30 cellular contexts compared by ENCODE assay signal in genomic region chr1:30936541-30937171, GRCh38. TPM values are rescaled to one million over a fixed set of nuclear protein-coding genes. Genes with fewer than 3 reads are reported as not detected.
DNase-seq lines count a peak whose midpoint lies in the region; ATAC-seq, FAIRE-seq and TF ChIP-seq lines count a peak whose summit lies in the region.
"Had no signal": no experiment of that assay in that cellular context is flagged by ENCODE, and none has a peak within 500 bp of the region (broad histone marks: within the 10 kb centered on the region; RNA-seq: fewer than 3 reads in every experiment).

No MANE protein-coding gene starts in this region.

- no peaks in the 10 kb centered on the region for H3K79me2 ChIP-seq in H1 (ENCODE audit: control insufficient read depth in 1 of 2, insufficient read depth in 2 of 2, low read length in 2 of 2)

- H3K9ac ChIP-seq in H1 (replicated peaks in 1 of 4; ENCODE audit: extremely low read depth in 1 of 4, low read depth in 3 of 4, low read length in 3 of 4), result no peak overlapping the region

- WGBS in H1 (ENCODE audit: extremely low coverage in 1 of 2, insufficient coverage in 1 of 2, insufficient read length in 1 of 2, insufficient replicate concordance in 2 of 2, low coverage in 1 of 2, low lambda C conversion rate in 2 of 2, missing lambda C conversion rate in 1 of 2), 2 experiments, result 94% methylated on average over 20 of the region's 20 CpGs; no CpG with 5 or more reads in 1 of the 2 experiments

- no peak overlapping the region for H3K4me3 Mint-ChIP-seq in activated CD8-positive, alpha-beta T cell treated with anti-CD3 and anti-CD28 coated beads, Interleukin-2, amount 10 ng/mL, durations not matched to agents 7 days and 5 days
- H3K4me3 Mint-ChIP-seq in activated CD8-positive, alpha-beta T cell treated with anti-CD3 and anti-CD28 coated beads for 36 hours, result no peak overlapping the region
- H3K4me3 Mint-ChIP-seq in HFFc6, result no peak overlapping the region
- H3K4me3 Mint-ChIP-seq in progenitor cell of endocrine pancreas (ENCODE audit: low read depth), result no peak overlapping the region
- no peak overlapping the region for H3K4me3 Mint-ChIP-seq in natural killer cell treated with Interleukin-12 subunit alpha and Interleukin-12 subunit beta and Interleukin-15 and Interleukin-18, amount 100 ng/mL, for 72 hours
- H3K4me3 Mint-ChIP-seq: activated naive CD8-positive, alpha-beta T cell treated with anti-CD3 and anti-CD28 coated beads, Interleukin-2, amount 10 ng/mL, durations not matched to agents 7 days and 5 days; activated T-cell treated with anti-CD3 and anti-CD28 coated beads, Interleukin-2, amount 50 U/mL, for 72 hours had no signal

- TF ChIP-seq RAD21 in H1 (IDR thresholded peaks at IDR 0.05 in 1 of 2, conservative IDR thresholded peaks at IDR 0.05 in 1 of 2; ENCODE audit: low read depth in 2 of 2, low read length in 2 of 2), result no peak

- H3K4me2 ChIP-seq in H1 (ENCODE audit: insufficient read depth in 1 of 2, low read depth in 2 of 2, low read length in 2 of 2), result no peak overlapping the region
- H3K4me2 ChIP-seq: hepatocyte had no signal

- no peaks in the 10 kb centered on the region for H3K4me1 ChIP-seq in H1 (replicated peaks in 1 of 4; ENCODE audit: control insufficient read depth in 3 of 4, insufficient read depth in 4 of 4, low read length in 3 of 4)
- H3K4me1 ChIP-seq: prostate gland, SJSA1, vagina had no signal

- CTCF ChIA-PET in activated CD8-positive, alpha-beta T cell treated with anti-CD3 and anti-CD28 coated beads, Interleukin-2, amount 10 ng/mL, durations not matched to agents 7 days and 5 days (lab: Charles Lee), result no interaction called here
- CTCF ChIA-PET in activated CD8-positive, alpha-beta T cell treated with anti-CD3 and anti-CD28 coated beads for 36 hours (lab: Charles Lee), result interaction anchor here (1.0 to 1.6 kb wide), 2 partner anchors 25 to 135 kb away, joined by 3 read pairs; no protein-coding TSS in a partner anchor
- CTCF ChIA-PET in H1 (lab: Charles Lee; ENCODE audit: partially characterized antibody), result interaction anchor here (0.7 to 0.9 kb wide), 2 partner anchors 8 to 21 kb away, joined by 3 to 4 read pairs; no protein-coding TSS in a partner anchor

- no peak overlapping the region for H4K5ac ChIP-seq in H1 (ENCODE audit: insufficient read length, low read depth, low read length)

- H2AK5ac ChIP-seq in H1 (ENCODE audit: low read depth, low read length), result no peak overlapping the region

- peak overlapping the region; percentile 36 for H3K27ac Mint-ChIP-seq in activated CD8-positive, alpha-beta T cell treated with anti-CD3 and anti-CD28 coated beads, Interleukin-2, amount 10 ng/mL, durations not matched to agents 7 days and 5 days
- no peak overlapping the region for H3K27ac Mint-ChIP-seq in activated CD8-positive, alpha-beta T cell treated with anti-CD3 and anti-CD28 coated beads for 36 hours
- H3K27ac Mint-ChIP-seq in HFFc6 (peak overlapping the region; percentile 46; the same call in 1 of the 2 replicates), progenitor cell of endocrine pancreas (peak overlapping the region; percentile 87)
- H3K27ac Mint-ChIP-seq in natural killer cell treated with Interleukin-12 subunit alpha and Interleukin-12 subunit beta and Interleukin-15 and Interleukin-18, amount 100 ng/mL, for 72 hours, result no peak overlapping the region

- H3K56ac ChIP-seq in H1 (replicated peaks; ENCODE audit: insufficient read length, low read depth, low read length), result no peak overlapping the region

- H3K27me3 Mint-ChIP-seq in activated CD8-positive, alpha-beta T cell treated with anti-CD3 and anti-CD28 coated beads, Interleukin-2, amount 10 ng/mL, durations not matched to agents 7 days and 5 days (ENCODE audit: low read depth), result no peaks in the 10 kb centered on the region
- H3K27me3 Mint-ChIP-seq in activated CD8-positive, alpha-beta T cell treated with anti-CD3 and anti-CD28 coated beads for 36 hours, result no peaks in the 10 kb centered on the region
- peaks cover 7% of the 10 kb centered on the region for H3K27me3 Mint-ChIP-seq in HFFc6 (ENCODE audit: insufficient read depth)
- no peaks in the 10 kb centered on the region for H3K27me3 Mint-ChIP-seq in progenitor cell of endocrine pancreas
- H3K27me3 Mint-ChIP-seq in natural killer cell treated with Interleukin-12 subunit alpha and Interleukin-12 subunit beta and Interleukin-15 and Interleukin-18, amount 100 ng/mL, for 72 hours, result no peaks in the 10 kb centered on the region
- H3K27me3 Mint-ChIP-seq: activated naive CD8-positive, alpha-beta T cell treated with anti-CD3 and anti-CD28 coated beads, Interleukin-2, amount 10 ng/mL, durations not matched to agents 7 days and 5 days; CD4-positive, CD25-positive, alpha-beta regulatory T cell had no signal

- H2AFZ ChIP-seq in H1 (ENCODE audit: low read length), result no peak overlapping the region
- H2AFZ ChIP-seq: hepatocyte had no signal

- H4K20me1 ChIP-seq in H1 (replicated peaks in 1 of 2; ENCODE audit: control insufficient read depth in 1 of 2, insufficient read depth in 2 of 2, low read length in 2 of 2), result peaks cover 4 to 9% of the 10 kb centered on the region in 2 experiments

- TF ChIP-seq CTCF in activated CD8-positive, alpha-beta T cell treated with anti-CD3 and anti-CD28 coated beads for 36 hours (IDR thresholded peaks at IDR 0.05), result no peak
- no peak for TF ChIP-seq CTCF in HFFc6 (IDR thresholded peaks at IDR 0.05)
- TF ChIP-seq CTCF in H1 (IDR thresholded peaks at IDR 0.05; ENCODE audit: control extremely low read depth in 1 of 3, insufficient read depth in 1 of 3, low read depth in 1 of 3, low read length in 3 of 3), result no peak
- TF ChIP-seq CTCF in progenitor cell of endocrine pancreas (IDR thresholded peaks at IDR 0.05; ENCODE audit: unreplicated experiment), result no peak
- TF ChIP-seq CTCF in D721Med (IDR thresholded peaks at IDR 0.05; ENCODE audit: insufficient read depth, missing control alignments), result no peak

- no peak overlapping the region for H3K4ac ChIP-seq in H1 (replicated peaks; ENCODE audit: insufficient read length, low read depth, low read length)

- TF ChIP-seq POLR2A in H1 (IDR thresholded peaks at IDR 0.05; ENCODE audit: control extremely low read depth in 1 of 2, low read depth in 2 of 2, low read length in 2 of 2), result peak in 1 of 2 experiments; percentile 58; a peak in 2 of 3 replicates

- H3K4me3 ChIP-seq in H1 (ENCODE audit: extremely low read depth in 1 of 4, insufficient read depth in 2 of 4, low read depth in 3 of 4, low read length in 4 of 4), result no peak overlapping the region
- H3K4me3 ChIP-seq: gastrocnemius medialis, hepatocyte, prostate gland, sigmoid colon, SJSA1, thoracic aorta, vagina had no signal

- H2BK120ac ChIP-seq in H1 (replicated peaks; ENCODE audit: low read depth, low read length), result no peak overlapping the region

- no peak for ATAC-seq in activated CD8-positive, alpha-beta T cell treated with anti-CD3 and anti-CD28 coated beads, Interleukin-2, amount 10 ng/mL, durations not matched to agents 7 days and 5 days
- no peak for ATAC-seq in activated CD8-positive, alpha-beta T cell treated with anti-CD3 and anti-CD28 coated beads for 36 hours
- ATAC-seq in natural killer cell treated with Interleukin-12 subunit alpha and Interleukin-12 subunit beta and Interleukin-15 and Interleukin-18, amount 100 ng/mL, for 72 hours, result no peak
- ATAC-seq: activated T-cell treated with anti-CD3 and anti-CD28 coated beads, Interleukin-2, amount 50 U/mL, for 72 hours; gastrocnemius medialis; left colon had no signal

- no peak overlapping the region for H3K18ac ChIP-seq in H1 (ENCODE audit: extremely low read depth, low read length)

- H2BK15ac ChIP-seq in H1 (ENCODE audit: low read length), result no peak overlapping the region

- H4K8ac ChIP-seq in H1 (ENCODE audit: extremely low read depth, insufficient read depth, low read length), result peak overlapping the region; percentile 59; the same call in 1 of the 2 replicates

- no peak overlapping the region for H2BK5ac ChIP-seq in H1 (ENCODE audit: low read depth, low read length)

- no peaks in the 10 kb centered on the region for H3K9me3 ChIP-seq in H1 (ENCODE audit: insufficient read depth in 2 of 2, low read depth in 1 of 2, low read length in 1 of 2)
- H3K9me3 ChIP-seq: gastrocnemius medialis, prostate gland, sigmoid colon, SJSA1, thoracic aorta, vagina had no signal

- TF ChIP-seq EP300 in H1 (IDR thresholded peaks at IDR 0.05; ENCODE audit: borderline replicate concordance in 1 of 2, low read depth in 2 of 2, low read length in 2 of 2), result no peak

- no peak overlapping the region for H2BK12ac ChIP-seq in H1 (ENCODE audit: low read depth, low read length)

- no peak overlapping the region for H2BK20ac ChIP-seq in H1 (ENCODE audit: low read length)

- FAIRE-seq in H1 (lab: Jason Lieb, UNC) (no peak), D721Med (lab: Jason Lieb, UNC) (no peak)
- FAIRE-seq: astrocyte, H54, TTC549 had no signal

- peaks cover 17 to 81% (median 56%) of the 10 kb centered on the region in 4 experiments; a peak in 7 of 8 replicates for H3K36me3 ChIP-seq in H1 (ENCODE audit: control insufficient read depth in 2 of 4, insufficient read depth in 4 of 4, low read length in 3 of 4)

- no peak overlapping the region for H3K27ac ChIP-seq in H1 (ENCODE audit: low read depth, low read length)
- H3K27ac ChIP-seq: gastrocnemius medialis, hepatocyte, prostate gland, sigmoid colon, SJSA1, thoracic aorta, vagina had no signal

- no peak overlapping the region for H4K91ac ChIP-seq in H1 (replicated peaks; ENCODE audit: insufficient read length, low read length)

- DNase-seq in activated CD8-positive, alpha-beta T cell treated with anti-CD3 and anti-CD28 coated beads, Interleukin-2, amount 10 ng/mL, durations not matched to agents 7 days and 5 days, result no peak
- no peak for DNase-seq in activated CD8-positive, alpha-beta T cell treated with anti-CD3 and anti-CD28 coated beads for 36 hours
- DNase-seq in HFFc6, result no peak
- DNase-seq in H1 (ENCODE audit: low read depth in 1 of 2, low spot score in 2 of 2), result no peak
- no peak for DNase-seq in progenitor cell of endocrine pancreas (ENCODE audit: low spot score, unreplicated experiment)
- no peak for DNase-seq in Kasumi-1 (lab: John Stamatoyannopoulos, UW)
- no peak for DNase-seq in natural killer cell treated with Interleukin-12 subunit alpha and Interleukin-12 subunit beta and Interleukin-15 and Interleukin-18, amount 100 ng/mL, for 72 hours (ENCODE audit: low spot score)
- no peak for DNase-seq in D721Med (ENCODE audit: insufficient read length, low spot score)
- DNase-seq: activated CD4-positive, alpha-beta T cell treated with anti-CD3 and anti-CD28 coated beads for 1 hour; activated naive CD8-positive, alpha-beta T cell treated with anti-CD3 and anti-CD28 coated beads, Interleukin-2, amount 10 ng/mL, durations not matched to agents 7 days and 5 days; activated T-cell treated with anti-CD3 and anti-CD28 coated beads, Interleukin-2, amount 50 U/mL, for 72 hours; CD4-positive, CD25-positive, alpha-beta regulatory T cell; central memory CD4-positive, alpha-beta T cell; gastrocnemius medialis; KG1; left colon; mesendoderm; NCI-H1436; NCI-H774; sigmoid colon; stimulated activated CD4-positive, alpha-beta T cell treated with anti-CD3 and anti-CD28 coated beads, Interleukin-4, amount 100 ng/mL, for 4 hours; stimulated activated naive CD4-positive, alpha-beta T cell had no signal

- POLR2A ChIA-PET in activated CD8-positive, alpha-beta T cell treated with anti-CD3 and anti-CD28 coated beads, Interleukin-2, amount 10 ng/mL, durations not matched to agents 7 days and 5 days (lab: Charles Lee), result no interaction called here
- POLR2A ChIA-PET in activated CD8-positive, alpha-beta T cell treated with anti-CD3 and anti-CD28 coated beads for 36 hours (lab: Charles Lee), result interaction anchor here (0.7 kb wide), 1 partner anchor 1182 kb away, joined by 3 read pairs; no protein-coding TSS in a partner anchor
- POLR2A ChIA-PET in H1 (lab: Charles Lee; ENCODE audit: partially characterized antibody), result interaction anchor here (1.0 kb wide), 1 partner anchor 347 kb away, joined by 3 read pairs; no protein-coding TSS in a partner anchor

- no peaks in the 10 kb centered on the region; the same call in 1 of the 2 replicates for H3K79me1 ChIP-seq in H1 (ENCODE audit: low read depth, low read length)

- no peaks in the 10 kb centered on the region for H3K27me3 ChIP-seq in H1 (replicated peaks in 1 of 4; ENCODE audit: control insufficient read depth in 3 of 4, extremely low read depth in 1 of 4, insufficient read depth in 3 of 4, low read length in 3 of 4)
- H3K27me3 ChIP-seq: gastrocnemius medialis, hepatocyte, sigmoid colon, SJSA1, vagina had no signal

- no peak overlapping the region for H3K23ac ChIP-seq in H1 (ENCODE audit: insufficient read length)

- intact Hi-C loops in activated CD8-positive, alpha-beta T cell treated with anti-CD3 and anti-CD28 coated beads for 36 hours (cut with micrococcal nuclease), result no loop called here

- H3K36me3 Mint-ChIP-seq in activated CD8-positive, alpha-beta T cell treated with anti-CD3 and anti-CD28 coated beads, Interleukin-2, amount 10 ng/mL, durations not matched to agents 7 days and 5 days (ENCODE audit: low read depth), result peaks cover 52% of the 10 kb centered on the region
- peaks cover 43% of the 10 kb centered on the region for H3K36me3 Mint-ChIP-seq in activated CD8-positive, alpha-beta T cell treated with anti-CD3 and anti-CD28 coated beads for 36 hours (ENCODE audit: low read depth)
- H3K36me3 Mint-ChIP-seq in HFFc6 (ENCODE audit: low read depth), result peaks cover 45% of the 10 kb centered on the region
- H3K36me3 Mint-ChIP-seq in progenitor cell of endocrine pancreas (ENCODE audit: insufficient read depth), result peaks cover 41% of the 10 kb centered on the region
- H3K36me3 Mint-ChIP-seq in natural killer cell treated with Interleukin-12 subunit alpha and Interleukin-12 subunit beta and Interleukin-15 and Interleukin-18, amount 100 ng/mL, for 72 hours, result peaks cover 33% of the 10 kb centered on the region

- no peak overlapping the region for H3K14ac ChIP-seq in H1 (ENCODE audit: insufficient read length)

- H3K4me1 Mint-ChIP-seq in activated CD8-positive, alpha-beta T cell treated with anti-CD3 and anti-CD28 coated beads, Interleukin-2, amount 10 ng/mL, durations not matched to agents 7 days and 5 days (ENCODE audit: low read depth), result no peaks in the 10 kb centered on the region
- no peaks in the 10 kb centered on the region for H3K4me1 Mint-ChIP-seq in activated CD8-positive, alpha-beta T cell treated with anti-CD3 and anti-CD28 coated beads for 36 hours (ENCODE audit: low read depth)
- H3K4me1 Mint-ChIP-seq in HFFc6 (ENCODE audit: low read depth) (peaks cover 44% of the 10 kb centered on the region), progenitor cell of endocrine pancreas (ENCODE audit: low read depth) (peaks cover 15% of the 10 kb centered on the region)
- peaks cover 0 to 10% of the 10 kb centered on the region in 2 donors for H3K4me1 Mint-ChIP-seq in natural killer cell treated with Interleukin-12 subunit alpha and Interleukin-12 subunit beta and Interleukin-15 and Interleukin-18, amount 100 ng/mL, for 72 hours (ENCODE audit: low read depth in 2 of 2)
- H3K4me1 Mint-ChIP-seq: activated naive CD8-positive, alpha-beta T cell treated with anti-CD3 and anti-CD28 coated beads, Interleukin-2, amount 10 ng/mL, durations not matched to agents 7 days and 5 days; CD4-positive, CD25-positive, alpha-beta regulatory T cell had no signal

- H3K9me3 Mint-ChIP-seq in activated CD8-positive, alpha-beta T cell treated with anti-CD3 and anti-CD28 coated beads, Interleukin-2, amount 10 ng/mL, durations not matched to agents 7 days and 5 days (ENCODE audit: insufficient read depth), result no peaks in the 10 kb centered on the region
- H3K9me3 Mint-ChIP-seq in activated CD8-positive, alpha-beta T cell treated with anti-CD3 and anti-CD28 coated beads for 36 hours, result no peaks in the 10 kb centered on the region
- no peaks in the 10 kb centered on the region for H3K9me3 Mint-ChIP-seq in HFFc6
- H3K9me3 Mint-ChIP-seq in progenitor cell of endocrine pancreas (ENCODE audit: low read depth), result no peaks in the 10 kb centered on the region
- H3K9me3 Mint-ChIP-seq in natural killer cell treated with Interleukin-12 subunit alpha and Interleukin-12 subunit beta and Interleukin-15 and Interleukin-18, amount 100 ng/mL, for 72 hours, result no peaks in the 10 kb centered on the region
- H3K9me3 Mint-ChIP-seq: activated naive CD8-positive, alpha-beta T cell treated with anti-CD3 and anti-CD28 coated beads, Interleukin-2, amount 10 ng/mL, durations not matched to agents 7 days and 5 days; activated T-cell treated with anti-CD3 and anti-CD28 coated beads, Interleukin-2, amount 50 U/mL, for 72 hours; CD4-positive, CD25-positive, alpha-beta regulatory T cell had no signal

- H3K23me2 ChIP-seq in H1 (ENCODE audit: low read depth, low read length), result no peaks in the 10 kb centered on the region

RNA-seq across cellular contexts. Expression of gene SDC3, which starts 28.1 kb away (rescaled TPM):
- not detected for total RNA-seq in activated CD8-positive, alpha-beta T cell treated with anti-CD3 and anti-CD28 coated beads, Interleukin-2, amount 10 ng/mL, durations not matched to agents 7 days and 5 days
- under 1 TPM; 0.04 to 0.14 TPM for total RNA-seq in activated CD8-positive, alpha-beta T cell treated with anti-CD3 and anti-CD28 coated beads for 36 hours
- total RNA-seq in HFFc6 (2021; fragmentation: NEBNext Ultra II Directional; extraction: Animal tissue kit (Norgen Biotek cat#: 25700)), result 10 to 100 TPM; 50.9 to 60.5 (median 56.7) TPM
- total RNA-seq in H1 (2021; fragmentation: NEBNext Ultra II Directional; extraction: Animal tissue kit (Norgen Biotek cat#: 25700)), result 26.8 and 27.0 TPM in 2 replicates
- polyA plus RNA-seq in H1 (2011; rRNA removed), result 7.0 and 12.7 TPM in 2 replicates
- 8.1 TPM for polyA plus RNA-seq in H1 (2011; cell fraction: cytosol; rRNA removed)
- polyA plus RNA-seq in H1 (2011; cell fraction: nucleus; rRNA removed), result 18.5 TPM
- polyA plus RNA-seq in H1 (2012, experiment 1 of 2), result 17.6 to 28.5 TPM (median 21.8 TPM) in 4 replicates
- polyA plus RNA-seq in H1 (2012, experiment 2 of 2), result 15.0 TPM
- polyA plus RNA-seq in H1 (2013, experiment 1 of 2), result 32.4 TPM
- 33.1 TPM for polyA plus RNA-seq in H1 (2013, experiment 2 of 2)
- 8.2 and 9.3 TPM in 2 replicates for polyA minus RNA-seq in H1 (2011; rRNA and poly(A)+ RNA removed)
- polyA minus RNA-seq in H1 (2011; cell fraction: cytosol; rRNA and poly(A)+ RNA removed), result 15.2 TPM
- 12.0 TPM for polyA minus RNA-seq in H1 (2011; cell fraction: nucleus; rRNA and poly(A)+ RNA removed)
- total RNA-seq in progenitor cell of endocrine pancreas, result 33.7 and 38.3 TPM in 2 replicates
- total RNA-seq in natural killer cell treated with Interleukin-12 subunit alpha and Interleukin-12 subunit beta and Interleukin-15 and Interleukin-18, amount 100 ng/mL, for 72 hours, result under 1 TPM in 1 of 2 donors, not detected in 1; 0.11 TPM
- polyA plus RNA-seq: CD4-positive, CD25-positive, alpha-beta regulatory T cell had no signal

Comparison
In these comparisons a context has a peak if more than half of its experiments do, and no peak if none do; other contexts are left out.
1. H3K27ac Mint-ChIP-seq: peak in activated CD8-positive, alpha-beta T cell treated with anti-CD3 and anti-CD28 coated beads, Interleukin-2, amount 10 ng/mL, durations not matched to agents 7 days and 5 days (single experiment), HFFc6 (single experiment) and progenitor cell of endocrine pancreas (single experiment); none in activated CD8-positive, alpha-beta T cell treated with anti-CD3 and anti-CD28 coated beads for 36 hours (single experiment) and natural killer cell treated with Interleukin-12 subunit alpha and Interleukin-12 subunit beta and Interleukin-15 and Interleukin-18, amount 100 ng/mL, for 72 hours (0 of 2).
2. RNA of gene SDC3, which starts 28.1 kb away (total RNA-seq): 50.9 to 60.5 TPM in HFFc6, 33.7 to 38.3 TPM in progenitor cell of endocrine pancreas and 26.8 to 27.0 TPM in H1; 0.04 to 0.14 TPM in activated CD8-positive, alpha-beta T cell treated with anti-CD3 and anti-CD28 coated beads for 36 hours, 0.11 TPM in natural killer cell treated with Interleukin-12 subunit alpha and Interleukin-12 subunit beta and Interleukin-15 and Interleukin-18, amount 100 ng/mL, for 72 hours and not detected in activated CD8-positive, alpha-beta T cell treated with anti-CD3 and anti-CD28 coated beads, Interleukin-2, amount 10 ng/mL, durations not matched to agents 7 days and 5 days; every median in the first group is over 10 times any median in the second.